Comparison of ENCODE assay signal across 29 cellular contexts in genomic region chr1:117364240-117364639, GRCh38. TPM values are rescaled to one million over a fixed set of nuclear protein-coding genes. Genes with fewer than 3 reads are reported as not detected.
DNase-seq lines count a peak whose midpoint lies in the region; TF ChIP-seq lines count a peak whose summit lies in the region.
"Had no signal": no experiment of that assay in that cellular context is flagged by ENCODE, and none has a peak within 500 bp of the region (broad histone marks: within the 10 kb centered on the region; RNA-seq: fewer than 3 reads in every experiment).

No MANE protein-coding gene starts in this region.

- no peaks in the 10 kb centered on the region for H3K9me3 Mint-ChIP-seq in activated naive CD8-positive, alpha-beta T cell (ENCODE audit: low read depth)
- no peaks in the 10 kb centered on the region for H3K9me3 Mint-ChIP-seq in activated naive CD8-positive, alpha-beta T cell treated with anti-CD3 and anti-CD28 coated beads for 36 hours
- no peaks in the 10 kb centered on the region for H3K9me3 Mint-ChIP-seq in IgD-negative memory B cell
- H3K9me3 Mint-ChIP-seq: activated T-cell treated with anti-CD3 and anti-CD28 coated beads, Interleukin-2, amount 50 U/mL, for 24 hours; T-helper 2 cell treated with Interferon-gamma antibody and Interleukin-4, amounts not matched to agents 5 μg/mL and 100 μg/mL, for 36 hours had no signal

- intact Hi-C loops in esophagus muscularis mucosa (cut with DNase I): loop anchor here (10.0 kb wide), 2 partner anchors 239 to 241 kb away; partner anchors contain the start of genes TENT5C and TRIM45

- no peaks in the 10 kb centered on the region for H3K9me3 ChIP-seq in esophagus muscularis mucosa
- H3K9me3 ChIP-seq in osteoblast (ENCODE audit: low read depth, low read length): no peaks in the 10 kb centered on the region
- H3K9me3 ChIP-seq: BE2C, Caco-2, ovary, upper lobe of left lung had no signal

- H3K27me3 Mint-ChIP-seq in activated naive CD8-positive, alpha-beta T cell: no peaks in the 10 kb centered on the region
- no peaks in the 10 kb centered on the region for H3K27me3 Mint-ChIP-seq in activated naive CD8-positive, alpha-beta T cell treated with anti-CD3 and anti-CD28 coated beads for 36 hours
- peaks cover 3% of the 10 kb centered on the region for H3K27me3 Mint-ChIP-seq in IgD-negative memory B cell
- H3K27me3 Mint-ChIP-seq: activated T-cell treated with anti-CD3 and anti-CD28 coated beads, Interleukin-2, amount 50 U/mL, for 24 hours had no signal

- H2AFZ ChIP-seq in osteoblast (ENCODE audit: low read length): no peak overlapping the region

- H3K4me2 ChIP-seq in osteoblast (ENCODE audit: insufficient read depth, low read length): no peak overlapping the region

- H3K27me3 ChIP-seq in esophagus muscularis mucosa (no peaks in the 10 kb centered on the region), osteoblast (ENCODE audit: insufficient read depth, low read length) (no peaks in the 10 kb centered on the region)
- H3K27me3 ChIP-seq: BE2C, ovary, upper lobe of left lung had no signal

- TF ChIP-seq CTCF in esophagus muscularis mucosa (IDR thresholded peaks at IDR 0.05) (no peak), osteoblast (IDR thresholded peaks at IDR 0.05; ENCODE audit: extremely low read depth, low read depth, low read length) (no peak)

- no peak for TF ChIP-seq EP300 in esophagus muscularis mucosa (IDR thresholded peaks at IDR 0.05)

- H3K4me3 Mint-ChIP-seq in activated naive CD8-positive, alpha-beta T cell: no peak overlapping the region
- no peak overlapping the region for H3K4me3 Mint-ChIP-seq in activated naive CD8-positive, alpha-beta T cell treated with anti-CD3 and anti-CD28 coated beads for 36 hours
- peak overlapping the region; percentile 14 to 83 (median 50) for H3K4me3 Mint-ChIP-seq in IgD-negative memory B cell
- H3K4me3 Mint-ChIP-seq: activated T-cell treated with anti-CD3 and anti-CD28 coated beads, Interleukin-2, amount 50 U/mL, for 24 hours; T-helper 2 cell treated with Interferon-gamma antibody and Interleukin-4, amounts not matched to agents 5 μg/mL and 100 μg/mL, for 36 hours had no signal

- H3K4me1 Mint-ChIP-seq in activated naive CD8-positive, alpha-beta T cell (ENCODE audit: low read depth): peaks cover 54% of the 10 kb centered on the region
- H3K4me1 Mint-ChIP-seq in activated naive CD8-positive, alpha-beta T cell treated with anti-CD3 and anti-CD28 coated beads for 36 hours: peaks cover 57% of the 10 kb centered on the region
- peaks cover 44 to 47% (median 46%) of the 10 kb centered on the region in 3 donors for H3K4me1 Mint-ChIP-seq in IgD-negative memory B cell

- H3K27ac ChIP-seq in esophagus muscularis mucosa (replicated peaks in 1 of 4) (peak overlapping the region; percentile 39 to 97 (median 46)), osteoblast (ENCODE audit: low read depth, low read length) (no peak overlapping the region)

- peaks cover 20% of the 10 kb centered on the region for H3K79me2 ChIP-seq in osteoblast (ENCODE audit: insufficient read depth, low read length)

- H3K4me1 ChIP-seq in esophagus muscularis mucosa (peaks cover 20 to 46% (median 38%) of the 10 kb centered on the region in 4 donors), osteoblast (ENCODE audit: insufficient read depth, low read length) (peaks cover 10% of the 10 kb centered on the region)

- 62% methylated on average over 4 of the region's 4 CpGs for WGBS in esophagus muscularis mucosa

- no peaks in the 10 kb centered on the region for H3K36me3 ChIP-seq in esophagus muscularis mucosa
- no peaks in the 10 kb centered on the region for H3K36me3 ChIP-seq in osteoblast (ENCODE audit: insufficient read depth, low read length)
- H3K36me3 ChIP-seq: BE2C, ovary, upper lobe of left lung had no signal

- H3K27ac Mint-ChIP-seq in activated naive CD8-positive, alpha-beta T cell: peak overlapping the region; percentile 17
- no peak overlapping the region for H3K27ac Mint-ChIP-seq in activated naive CD8-positive, alpha-beta T cell treated with anti-CD3 and anti-CD28 coated beads for 36 hours
- H3K27ac Mint-ChIP-seq in IgD-negative memory B cell: peak overlapping the region in 2 of 3 donors; percentile 27 to 41
- H3K27ac Mint-ChIP-seq: T-helper 2 cell treated with Interferon-gamma antibody and Interleukin-4, amounts not matched to agents 5 μg/mL and 100 μg/mL, for 36 hours had no signal

- H3K36me3 Mint-ChIP-seq in activated naive CD8-positive, alpha-beta T cell: no peaks in the 10 kb centered on the region
- H3K36me3 Mint-ChIP-seq in activated naive CD8-positive, alpha-beta T cell treated with anti-CD3 and anti-CD28 coated beads for 36 hours: no peaks in the 10 kb centered on the region
- peaks cover 3% of the 10 kb centered on the region for H3K36me3 Mint-ChIP-seq in IgD-negative memory B cell

- H4K20me1 ChIP-seq in osteoblast (ENCODE audit: insufficient read depth, low read length): peaks cover 10% of the 10 kb centered on the region

- TF ChIP-seq POLR2A in esophagus muscularis mucosa (IDR thresholded peaks at IDR 0.05; ENCODE audit: low read depth): no peak

- H3K4me3 ChIP-seq in esophagus muscularis mucosa (no peak overlapping the region), osteoblast (ENCODE audit: insufficient read depth, low read length) (no peak overlapping the region)
- H3K4me3 ChIP-seq: ovary had no signal

- no peak for DNase-seq in activated naive CD8-positive, alpha-beta T cell treated with anti-CD3 and anti-CD28 coated beads for 36 hours
- DNase-seq in esophagus muscularis mucosa (ENCODE audit: extremely low spot score) (no peak), osteoblast (ENCODE audit: insufficient read length, low spot score, missing footprints) (peak; percentile 42), SIG-M5 (lab: John Stamatoyannopoulos, UW) (no peak), putamen (ENCODE audit: low spot score) (no peak)
- no peak for DNase-seq in stimulated activated CD4-positive, alpha-beta T cell treated with anti-CD3 and anti-CD28 coated beads, Interleukin-2, amount 100 ng/mL, for 24 hours
- DNase-seq: activated CD4-positive, alpha-beta T cell treated with anti-CD3 and anti-CD28 coated beads for 48 hours; activated naive CD4-positive, alpha-beta T cell treated with anti-CD3 and anti-CD28 coated beads, Interleukin-2, amount 50 U/mL, for 16 hours; activated T-cell treated with anti-CD3 and anti-CD28 coated beads, Interleukin-2, amount 50 U/mL, for 24 hours; aorta; BE2C; Caco-2; DND-41; effector memory CD4-positive, alpha-beta T cell; H7; Kasumi-1; mesenchymal stem cell; MV-4-11; NCI-H1436 treated with DMSO at 0.1 percent for 48 hours; NCI-H2107; NCI-H446; ovary; retina; small intestine; stimulated activated CD4-positive, alpha-beta T cell treated with anti-CD3 and anti-CD28 coated beads, Interleukin-1b, Interleukin-23, amount 100 ng/mL, for 48 hours had no signal

RNA-seq across cellular contexts. Expression of gene MAN1A2, which starts 3.0 kb away (rescaled TPM):
- 10 to 100 TPM; 17.0 to 18.3 TPM for total RNA-seq in activated naive CD8-positive, alpha-beta T cell treated with anti-CD3 and anti-CD28 coated beads for 36 hours
- 15.4 TPM for polyA plus RNA-seq in IgD-negative memory B cell
- total RNA-seq in esophagus muscularis mucosa: 10 to 100 TPM; 45.4 to 51.7 (median 48.3) TPM
- total RNA-seq in osteoblast: 51.0 and 52.5 TPM in 2 replicates

Comparison
In these comparisons a context has a peak if more than half of its experiments do, and no peak if none do; other contexts are left out.
1. H3K4me3 Mint-ChIP-seq: peak in IgD-negative memory B cell (4 of 4); none in activated naive CD8-positive, alpha-beta T cell (single experiment) and activated naive CD8-positive, alpha-beta T cell treated with anti-CD3 and anti-CD28 coated beads for 36 hours (single experiment).